ENCODE assay signal across 16 cellular contexts in the genomic region with DNA sequence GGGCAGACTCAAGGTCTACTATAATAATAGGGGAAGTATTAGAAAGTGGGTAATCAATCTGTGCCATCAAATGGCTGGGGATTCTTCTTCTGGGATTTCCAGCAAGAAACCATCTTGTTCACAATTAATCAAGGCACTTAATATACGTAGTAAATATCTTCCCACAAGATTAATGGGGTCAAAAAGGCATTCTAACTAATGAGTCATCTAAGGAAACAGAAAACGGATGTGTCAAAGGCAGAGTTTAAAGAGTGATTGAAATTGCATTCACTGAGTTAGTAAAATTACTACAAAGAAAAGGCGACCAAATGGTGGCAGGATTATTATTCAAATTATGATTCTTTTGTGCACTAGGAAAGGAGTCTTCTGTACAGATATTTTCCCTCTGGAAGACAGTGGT.
DNase-seq lines count a peak whose midpoint lies in the region; TF ChIP-seq lines count a peak whose summit lies in the region.
"Had no signal": no experiment of that assay in that cellular context is flagged by ENCODE, and none has a peak within 500 bp of the region (broad histone marks: within the 10 kb centered on the region; RNA-seq: fewer than 3 reads in every experiment).

No MANE protein-coding gene starts in this region.

- H3K9ac ChIP-seq in mesenchymal stem cell (ENCODE audit: low read length) (no peak overlapping the region), smooth muscle cell (ENCODE audit: low read depth) (no peak overlapping the region)
- H3K9ac ChIP-seq: GM23248 had no signal

- H3K27ac ChIP-seq in RWPE1 (no peak overlapping the region), mesenchymal stem cell (ENCODE audit: low read length, poor library complexity, severe bottlenecking) (no peak overlapping the region), smooth muscle cell (ENCODE audit: low read depth) (no peak overlapping the region)
- H3K27ac ChIP-seq: C4-2B, GM23248 had no signal

- no peak overlapping the region for H2BK12ac ChIP-seq in mesenchymal stem cell (ENCODE audit: low read length in 2 of 2)

- no peak overlapping the region for H4K8ac ChIP-seq in mesenchymal stem cell (ENCODE audit: low read length)

- TF ChIP-seq CTCF in RWPE1 (conservative IDR thresholded peaks at IDR 0.05; ENCODE audit: low read depth) (no peak), smooth muscle cell (IDR thresholded peaks at IDR 0.05; ENCODE audit: borderline replicate concordance, insufficient read depth, poor library complexity, severe bottlenecking) (no peak)

- H3K4ac ChIP-seq in mesenchymal stem cell (ENCODE audit: low read depth in 1 of 2, low read length in 2 of 2) = no peak overlapping the region

- no peak overlapping the region for H2AFZ ChIP-seq in mesenchymal stem cell (ENCODE audit: low read depth, low read length)
- no peak overlapping the region for H2AFZ ChIP-seq in smooth muscle cell (ENCODE audit: low read depth)
- H2AFZ ChIP-seq: GM23248 had no signal

- H3K79me2 ChIP-seq in smooth muscle cell (ENCODE audit: low read depth) = no peaks in the 10 kb centered on the region

- no peak overlapping the region for H4K91ac ChIP-seq in mesenchymal stem cell (ENCODE audit: low read length)

- peak; percentile 18 for DNase-seq in A172 (ENCODE audit: low spot score)
- peak; percentile 49 for DNase-seq in MV-4-11 (lab: John Stamatoyannopoulos, UW)
- DNase-seq in RWPE1 (ENCODE audit: low spot score) = peak; percentile 8
- DNase-seq in mesenchymal stem cell = peak; percentile 46
- no peak for DNase-seq in smooth muscle cell (lab: John Stamatoyannopoulos, UW; ENCODE audit: unreplicated experiment)
- no peak for DNase-seq in DMS53 treated with DMSO at 0.1 percent for 48 hours (lab: John Stamatoyannopoulos, UW; ENCODE audit: unreplicated experiment)
- DNase-seq in activated T-cell treated with anti-CD3 and anti-CD28 coated beads, Interleukin-2, amount 50 U/mL, for 48 hours = no peak
- DNase-seq: 8988T; AML-193; CD4-positive, alpha-beta T cell; DMS153; DND-41; EL; GM23248 had no signal

- POLR2A ChIA-PET in RWPE1 (lab: Yijun Ruan, JAX; ENCODE audit: low non-redundant PET) = no interaction called here

- no peaks in the 10 kb centered on the region for H3K27me3 ChIP-seq in mesenchymal stem cell (ENCODE audit: control insufficient read depth in 1 of 2, insufficient read depth in 1 of 2, low read length in 2 of 2)
- H3K27me3 ChIP-seq in smooth muscle cell (ENCODE audit: low read depth) = no peaks in the 10 kb centered on the region

- no peak overlapping the region for H3K14ac ChIP-seq in mesenchymal stem cell (ENCODE audit: low read length in 2 of 2)

- H3K4me2 ChIP-seq in mesenchymal stem cell (ENCODE audit: low read length, poor library complexity, severe bottlenecking) (no peak overlapping the region), smooth muscle cell (no peak overlapping the region)

- H3K4me3 ChIP-seq in mesenchymal stem cell (ENCODE audit: insufficient read depth in 1 of 2, low read depth in 1 of 2, low read length in 2 of 2) (no peak overlapping the region), smooth muscle cell (no peak overlapping the region)
- H3K4me3 ChIP-seq: GM23248, HAP-1 had no signal

- no peak overlapping the region for H3K18ac ChIP-seq in mesenchymal stem cell (ENCODE audit: low read depth in 1 of 2, low read length in 2 of 2)

- CTCF ChIA-PET in RWPE1 (lab: Yijun Ruan, JAX) = no interaction called here

- H2BK5ac ChIP-seq in mesenchymal stem cell (ENCODE audit: low read depth, low read length, poor library complexity, severe bottlenecking) = no peak overlapping the region

- no peaks in the 10 kb centered on the region for H4K20me1 ChIP-seq in smooth muscle cell (ENCODE audit: low read depth)

- no peak overlapping the region for H2BK120ac ChIP-seq in mesenchymal stem cell (ENCODE audit: low read depth, low read length)

- no peak overlapping the region for H3K23ac ChIP-seq in mesenchymal stem cell (ENCODE audit: low read length in 2 of 2)

- no peaks in the 10 kb centered on the region for H3K79me1 ChIP-seq in mesenchymal stem cell (replicated peaks; ENCODE audit: low read length, poor library complexity, severe bottlenecking)

- no peak overlapping the region for H2BK15ac ChIP-seq in mesenchymal stem cell (ENCODE audit: low read depth, poor library complexity, severe bottlenecking)

- no peaks in the 10 kb centered on the region for H3F3A ChIP-seq in smooth muscle cell (ENCODE audit: low read depth)

- H3K36me3 ChIP-seq in mesenchymal stem cell (ENCODE audit: control insufficient read depth in 1 of 2, insufficient read depth in 2 of 2, low read depth in 1 of 2, low read length in 2 of 2) (no peaks in the 10 kb centered on the region), smooth muscle cell (ENCODE audit: low read depth) (no peaks in the 10 kb centered on the region)
- H3K36me3 ChIP-seq: HAP-1 had no signal

- no peak overlapping the region for H2AK5ac ChIP-seq in mesenchymal stem cell (ENCODE audit: low read length, severe bottlenecking)

- no peaks in the 10 kb centered on the region for H3K9me3 ChIP-seq in mesenchymal stem cell (ENCODE audit: control insufficient read depth, low read length)
- H3K9me3 ChIP-seq in smooth muscle cell (replicated peaks; ENCODE audit: low read depth) = no peaks in the 10 kb centered on the region
- H3K9me3 ChIP-seq: HAP-1 had no signal

- 28% methylated on average over 2 of the region's 3 CpGs for WGBS in mesenchymal stem cell
- WGBS in smooth muscle cell (ENCODE audit: low lambda C conversion rate) = 66% methylated on average over 3 of the region's 3 CpGs

- H3K4me1 ChIP-seq in mesenchymal stem cell (ENCODE audit: control insufficient read depth, insufficient read depth, low read depth, low read length) = no peaks in the 10 kb centered on the region
- H3K4me1 ChIP-seq in smooth muscle cell (ENCODE audit: low read depth) = no peaks in the 10 kb centered on the region
- H3K4me1 ChIP-seq: HAP-1 had no signal

Comparison
In these comparisons a context has a peak if more than half of its experiments do, and no peak if none do; other contexts are left out.
1. DNase-seq: peak in A172 (single experiment), MV-4-11 (single experiment), RWPE1 (single experiment) and mesenchymal stem cell (single experiment); none in smooth muscle cell (single experiment), DMS53 treated with DMSO at 0.1 percent for 48 hours (single experiment) and activated T-cell treated with anti-CD3 and anti-CD28 coated beads, Interleukin-2, amount 50 U/mL, for 48 hours (0 of 2).